Comparison of ENCODE assay signal across 9 cellular contexts in genomic region chr7:36155811-36156361, GRCh38. TPM values are rescaled to one million over a fixed set of nuclear protein-coding genes. Genes with fewer than 3 reads are reported as not detected.
DNase-seq lines count a peak whose midpoint lies in the region; ATAC-seq, FAIRE-seq and TF ChIP-seq lines count a peak whose summit lies in the region.
"Had no signal": no experiment of that assay in that cellular context is flagged by ENCODE, and none has a peak within 500 bp of the region (broad histone marks: within the 10 kb centered on the region; RNA-seq: fewer than 3 reads in every experiment).

No MANE protein-coding gene starts in this region.

- no peaks in the 10 kb centered on the region for H3K36me3 ChIP-seq in H1 (ENCODE audit: control insufficient read depth in 2 of 4, insufficient read depth in 4 of 4, low read length in 3 of 4)

- H2BK120ac ChIP-seq in H1 (replicated peaks; ENCODE audit: low read depth, low read length): no peak overlapping the region

- H3K4me1 ChIP-seq in H1 (replicated peaks in 1 of 4; ENCODE audit: control insufficient read depth in 3 of 4, insufficient read depth in 4 of 4, low read length in 3 of 4): peaks cover 2 to 14% (median 11%) of the 10 kb centered on the region in 4 experiments; a peak in 6 of 7 replicates

- peaks cover 63% of the 10 kb centered on the region for H3K4me1 Mint-ChIP-seq in nephron progenitor cell
- peaks cover 19% of the 10 kb centered on the region for H3K4me1 Mint-ChIP-seq in activated naive CD4-positive, alpha-beta T cell treated with anti-CD3 and anti-CD28 coated beads, Interleukin-2, amount 10 ng/mL, durations not matched to agents 7 days and 5 days
- peaks cover 25% of the 10 kb centered on the region for H3K4me1 Mint-ChIP-seq in activated T-cell treated with anti-CD3 and anti-CD28 coated beads, Interleukin-2, amount 50 U/mL, for 72 hours (ENCODE audit: low read depth)

- no peaks in the 10 kb centered on the region for H3K9me3 Mint-ChIP-seq in nephron progenitor cell
- no peaks in the 10 kb centered on the region for H3K9me3 Mint-ChIP-seq in activated naive CD4-positive, alpha-beta T cell treated with anti-CD3 and anti-CD28 coated beads, Interleukin-2, amount 10 ng/mL, durations not matched to agents 7 days and 5 days
- H3K9me3 Mint-ChIP-seq in activated T-cell treated with anti-CD3 and anti-CD28 coated beads, Interleukin-2, amount 50 U/mL, for 72 hours: no peaks in the 10 kb centered on the region
- H3K9me3 Mint-ChIP-seq: central memory CD8-positive, alpha-beta T cell had no signal

- no peak for TF ChIP-seq POLR2A in H1 (IDR thresholded peaks at IDR 0.05; ENCODE audit: control extremely low read depth in 1 of 2, low read depth in 2 of 2, low read length in 2 of 2)

- H3K4ac ChIP-seq in H1 (replicated peaks; ENCODE audit: insufficient read length, low read depth, low read length): no peak overlapping the region

- no peak overlapping the region for H3K14ac ChIP-seq in H1 (ENCODE audit: insufficient read length)

- H3K27ac ChIP-seq in H1 (ENCODE audit: low read depth, low read length): no peak overlapping the region

- H3K56ac ChIP-seq in H1 (replicated peaks; ENCODE audit: insufficient read length, low read depth, low read length): no peak overlapping the region

- peaks cover 0 to 6% (median under 1%) of the 10 kb centered on the region in 4 experiments; a peak in 3 of 7 replicates for H3K27me3 ChIP-seq in H1 (replicated peaks in 1 of 4; ENCODE audit: control insufficient read depth in 3 of 4, extremely low read depth in 1 of 4, insufficient read depth in 3 of 4, low read length in 3 of 4)

- no peak overlapping the region for H2AK5ac ChIP-seq in H1 (ENCODE audit: low read depth, low read length)

- peaks cover 7 to 10% of the 10 kb centered on the region in 2 experiments for H4K20me1 ChIP-seq in H1 (replicated peaks in 1 of 2; ENCODE audit: control insufficient read depth in 1 of 2, insufficient read depth in 2 of 2, low read length in 2 of 2)

- no peak overlapping the region for H2AFZ ChIP-seq in H1 (ENCODE audit: low read length)

- no peaks in the 10 kb centered on the region for H3K9me3 ChIP-seq in H1 (ENCODE audit: insufficient read depth in 2 of 2, low read depth in 1 of 2, low read length in 1 of 2)

- no peak overlapping the region for H2BK20ac ChIP-seq in H1 (ENCODE audit: low read length)

- H3K4me2 ChIP-seq in H1 (ENCODE audit: insufficient read depth in 1 of 2, low read depth in 2 of 2, low read length in 2 of 2): peak overlapping the region; percentile 46 to 68

- POLR2A ChIA-PET in H1 (lab: Charles Lee; ENCODE audit: partially characterized antibody): interaction anchor here (1.0 kb wide), 1 partner anchor 14 kb away, joined by 3 read pairs; no protein-coding TSS in a partner anchor

- H3K79me1 ChIP-seq in H1 (ENCODE audit: low read depth, low read length): peaks cover 3% of the 10 kb centered on the region

- DNase-seq in Ammon's horn (ENCODE audit: low spot score) (peak; percentile 61), H1 (ENCODE audit: low read depth in 1 of 2, low spot score in 2 of 2) (no peak), nephron progenitor cell (peak; percentile 33), cortex of kidney (lab: John Stamatoyannopoulos, UW) (no peak)
- no peak for DNase-seq in activated naive CD4-positive, alpha-beta T cell treated with anti-CD3 and anti-CD28 coated beads, Interleukin-2, amount 10 ng/mL, durations not matched to agents 7 days and 5 days
- no peak for DNase-seq in activated T-cell treated with anti-CD3 and anti-CD28 coated beads, Interleukin-2, amount 50 U/mL, for 72 hours
- no peak for DNase-seq in stimulated activated CD4-positive, alpha-beta T cell treated with anti-CD3 and anti-CD28 coated beads, Interleukin-2, amount 100 ng/mL, for 48 hours

- no peaks in the 10 kb centered on the region for H3K36me3 Mint-ChIP-seq in nephron progenitor cell (ENCODE audit: low read depth)
- H3K36me3 Mint-ChIP-seq in activated naive CD4-positive, alpha-beta T cell treated with anti-CD3 and anti-CD28 coated beads, Interleukin-2, amount 10 ng/mL, durations not matched to agents 7 days and 5 days: no peaks in the 10 kb centered on the region
- no peaks in the 10 kb centered on the region for H3K36me3 Mint-ChIP-seq in activated T-cell treated with anti-CD3 and anti-CD28 coated beads, Interleukin-2, amount 50 U/mL, for 72 hours (ENCODE audit: insufficient read depth in 2 of 2)

- peaks cover 0 to 12% of the 10 kb centered on the region in 2 experiments; a peak in 1 of 4 replicates for H3K79me2 ChIP-seq in H1 (ENCODE audit: control insufficient read depth in 1 of 2, insufficient read depth in 2 of 2, low read length in 2 of 2)

- H3K23me2 ChIP-seq in H1 (ENCODE audit: low read depth, low read length): peaks cover 8% of the 10 kb centered on the region

- no peak overlapping the region for H3K9ac ChIP-seq in H1 (replicated peaks in 1 of 4; ENCODE audit: extremely low read depth in 1 of 4, low read depth in 3 of 4, low read length in 3 of 4)

- TF ChIP-seq EP300 in H1 (IDR thresholded peaks at IDR 0.05; ENCODE audit: borderline replicate concordance in 1 of 2, low read depth in 2 of 2, low read length in 2 of 2): no peak

- H3K18ac ChIP-seq in H1 (ENCODE audit: extremely low read depth, low read length): no peak overlapping the region

- no peak overlapping the region for H2BK12ac ChIP-seq in H1 (ENCODE audit: low read depth, low read length)

- H3K23ac ChIP-seq in H1 (ENCODE audit: insufficient read length): no peak overlapping the region

- 0 out of 4 replicates have a peak, but pooled peaks of 1 of the 2 experiments have one; percentile 3 for TF ChIP-seq RAD21 in H1 (IDR thresholded peaks at IDR 0.05 in 1 of 2, conservative IDR thresholded peaks at IDR 0.05 in 1 of 2; ENCODE audit: low read depth in 2 of 2, low read length in 2 of 2)

- no peak for ATAC-seq in activated T-cell treated with anti-CD3 and anti-CD28 coated beads, Interleukin-2, amount 50 U/mL, for 72 hours (replicated peaks in 1 of 2)

- 69% methylated on average over 12 of the region's 12 CpGs; no CpG with 5 or more reads in 1 of the 2 experiments for WGBS in H1 (ENCODE audit: extremely low coverage in 1 of 2, insufficient coverage in 1 of 2, insufficient read length in 1 of 2, insufficient replicate concordance in 2 of 2, low coverage in 1 of 2, low lambda C conversion rate in 2 of 2, missing lambda C conversion rate in 1 of 2), 2 experiments

- CTCF ChIA-PET in H1 (lab: Charles Lee; ENCODE audit: partially characterized antibody): interaction anchor here (0.8 to 1.4 kb wide), 6 partner anchors 20 to 162 kb away, joined by 3 to 4 read pairs (median 3); no protein-coding TSS in a partner anchor
- CTCF ChIA-PET in activated naive CD4-positive, alpha-beta T cell treated with anti-CD3 and anti-CD28 coated beads, Interleukin-2, amount 10 ng/mL, durations not matched to agents 7 days and 5 days (lab: Charles Lee): interaction anchor here (0.5 kb wide), 1 partner anchor 316 kb away, joined by 3 read pairs; no protein-coding TSS in a partner anchor

- no peak overlapping the region for H4K8ac ChIP-seq in H1 (ENCODE audit: extremely low read depth, insufficient read depth, low read length)

- no peak overlapping the region for H2BK5ac ChIP-seq in H1 (ENCODE audit: low read depth, low read length)

- no peak overlapping the region for H4K91ac ChIP-seq in H1 (replicated peaks; ENCODE audit: insufficient read length, low read length)

- FAIRE-seq in H1 (lab: Jason Lieb, UNC): no peak

- no peak overlapping the region for H2BK15ac ChIP-seq in H1 (ENCODE audit: low read length)

- 0 out of 2 replicates have a peak, but pooled peaks have one; percentile 15 for TF ChIP-seq CTCF in LNCAP (IDR thresholded peaks at IDR 0.05)
- TF ChIP-seq CTCF in H1 (IDR thresholded peaks at IDR 0.05; ENCODE audit: control extremely low read depth in 1 of 3, insufficient read depth in 1 of 3, low read depth in 1 of 3, low read length in 3 of 3): peak in 1 of 3 experiments; percentile 1; a peak in 1 of 4 replicates
- no peak for TF ChIP-seq CTCF in nephron progenitor cell (IDR thresholded peaks at IDR 0.05)

- 0 out of 8 replicates have a peak overlapping the region, but pooled peaks of 1 of the 4 experiments have one; percentile 16 for H3K4me3 ChIP-seq in H1 (ENCODE audit: extremely low read depth in 1 of 4, insufficient read depth in 2 of 4, low read depth in 3 of 4, low read length in 4 of 4)

- H3K27me3 Mint-ChIP-seq in nephron progenitor cell (ENCODE audit: low read depth, poor library complexity): peaks cover 11% of the 10 kb centered on the region
- H3K27me3 Mint-ChIP-seq in activated naive CD4-positive, alpha-beta T cell treated with anti-CD3 and anti-CD28 coated beads, Interleukin-2, amount 10 ng/mL, durations not matched to agents 7 days and 5 days: peaks cover 25% of the 10 kb centered on the region
- peaks cover 6% of the 10 kb centered on the region for H3K27me3 Mint-ChIP-seq in activated T-cell treated with anti-CD3 and anti-CD28 coated beads, Interleukin-2, amount 50 U/mL, for 72 hours (ENCODE audit: low read depth)
- H3K27me3 Mint-ChIP-seq: central memory CD8-positive, alpha-beta T cell had no signal

- H3K27ac Mint-ChIP-seq in nephron progenitor cell: no peak overlapping the region
- no peak overlapping the region for H3K27ac Mint-ChIP-seq in activated naive CD4-positive, alpha-beta T cell treated with anti-CD3 and anti-CD28 coated beads, Interleukin-2, amount 10 ng/mL, durations not matched to agents 7 days and 5 days
- H3K27ac Mint-ChIP-seq in activated T-cell treated with anti-CD3 and anti-CD28 coated beads, Interleukin-2, amount 50 U/mL, for 72 hours: no peak overlapping the region

- H3K4me3 Mint-ChIP-seq in nephron progenitor cell: peak overlapping the region; percentile 71
- H3K4me3 Mint-ChIP-seq in activated naive CD4-positive, alpha-beta T cell treated with anti-CD3 and anti-CD28 coated beads, Interleukin-2, amount 10 ng/mL, durations not matched to agents 7 days and 5 days: no peak overlapping the region
- peak overlapping the region in 1 of 2 donors; percentile 5 for H3K4me3 Mint-ChIP-seq in activated T-cell treated with anti-CD3 and anti-CD28 coated beads, Interleukin-2, amount 50 U/mL, for 72 hours
- H3K4me3 Mint-ChIP-seq: central memory CD8-positive, alpha-beta T cell had no signal

- no peak overlapping the region for H4K5ac ChIP-seq in H1 (ENCODE audit: insufficient read length, low read depth, low read length)

RNA-seq across cellular contexts. Expression of gene EEPD1, which starts 2.8 kb away (rescaled TPM):
- 5.7 and 7.8 TPM in 2 replicates for total RNA-seq in H1 (2021; fragmentation: NEBNext Ultra II Directional; extraction: Animal tissue kit (Norgen Biotek cat#: 25700))
- 3.1 and 5.5 TPM in 2 replicates for polyA plus RNA-seq in H1 (2011; rRNA removed)
- polyA plus RNA-seq in H1 (2011; cell fraction: cytosol; rRNA removed): 5.7 TPM
- 7.1 TPM for polyA plus RNA-seq in H1 (2011; cell fraction: nucleus; rRNA removed)
- 7.2 to 9.2 TPM (median 8.5 TPM) in 4 replicates for polyA plus RNA-seq in H1 (2012, experiment 1 of 2)
- 4.9 TPM for polyA plus RNA-seq in H1 (2012, experiment 2 of 2)
- polyA plus RNA-seq in H1 (2013, experiment 1 of 2): 6.3 TPM
- 6.8 TPM for polyA plus RNA-seq in H1 (2013, experiment 2 of 2)
- 4.5 and 4.8 TPM in 2 replicates for polyA minus RNA-seq in H1 (2011; rRNA and poly(A)+ RNA removed)
- polyA minus RNA-seq in H1 (2011; cell fraction: cytosol; rRNA and poly(A)+ RNA removed): 5.0 TPM
- 10.7 TPM for polyA minus RNA-seq in H1 (2011; cell fraction: nucleus; rRNA and poly(A)+ RNA removed)
- total RNA-seq in activated T-cell treated with anti-CD3 and anti-CD28 coated beads, Interleukin-2, amount 50 U/mL, for 72 hours: 1 to 10 TPM; 1.2 to 1.8 TPM

Comparison
In these comparisons a context has a peak if more than half of its experiments do, and no peak if none do; other contexts are left out.
1. DNase-seq: peak in Ammon's horn (single experiment) and nephron progenitor cell (single experiment); none in H1 (0 of 2), activated naive CD4-positive, alpha-beta T cell treated with anti-CD3 and anti-CD28 coated beads, Interleukin-2, amount 10 ng/mL, durations not matched to agents 7 days and 5 days (single experiment), activated T-cell treated with anti-CD3 and anti-CD28 coated beads, Interleukin-2, amount 50 U/mL, for 72 hours (0 of 2), cortex of kidney (single experiment) and stimulated activated CD4-positive, alpha-beta T cell treated with anti-CD3 and anti-CD28 coated beads, Interleukin-2, amount 100 ng/mL, for 48 hours (0 of 2).